In genomic region chr20:35529552-35529951, GRCh38 we compare ENCODE assay signal across 35 cellular contexts. TPM values are rescaled to one million over a fixed set of nuclear protein-coding genes. Genes with fewer than 3 reads are reported as not detected.
"Had no signal": no experiment of that assay in that cellular context is flagged by ENCODE, and none has a peak within 500 bp of the region (broad histone marks: within the 10 kb centered on the region; RNA-seq: fewer than 3 reads in every experiment).

Gene C20orf173, minus strand, starts transcription at chr20:35529652. Its CDS starts 279 bp downstream, at chr20:35529373.

- H3K36me3 ChIP-seq: heart left ventricle, left lung, lower lobe of right lung, pancreas, prostate gland, sigmoid colon, spleen, thoracic aorta, tibial artery, upper lobe of right lung had no signal

- ATAC-seq: heart left ventricle; left colon; left lung; lower lobe of right lung; natural killer cell; pancreas; stimulated activated effector memory CD8-positive, alpha-beta T cell treated with anti-CD3 and anti-CD28 coated beads, Interleukin-12 subunit alpha, Interleukin-12 subunit beta, amount 100 ng/mL, for 72 hours; stimulated activated naive CD8-positive, alpha-beta T cell treated with anti-CD3 and anti-CD28 coated beads, Interleukin-15, amount 100 ng/mL, for 72 hours; upper lobe of right lung had no signal

- H3K9me3 ChIP-seq: heart left ventricle, left lung, lower lobe of right lung, pancreas, prostate gland, sigmoid colon, spleen, thoracic aorta, tibial artery, upper lobe of right lung had no signal

- H3K9me3 Mint-ChIP-seq: immature natural killer cell; mesothelial cell of epicardium; naive B cell; natural killer cell; stimulated activated effector memory CD8-positive, alpha-beta T cell treated with anti-CD3 and anti-CD28 coated beads, Interleukin-12 subunit alpha, Interleukin-12 subunit beta, amount 100 ng/mL, for 72 hours; stimulated activated naive CD8-positive, alpha-beta T cell treated with anti-CD3 and anti-CD28 coated beads, Interleukin-15, amount 100 ng/mL, for 72 hours had no signal

- H3K4me1 Mint-ChIP-seq: immature natural killer cell; mesothelial cell of epicardium; natural killer cell; stimulated activated effector memory CD8-positive, alpha-beta T cell treated with anti-CD3 and anti-CD28 coated beads, Interleukin-12 subunit alpha, Interleukin-12 subunit beta, amount 100 ng/mL, for 72 hours; stimulated activated naive CD8-positive, alpha-beta T cell treated with anti-CD3 and anti-CD28 coated beads, Interleukin-15, amount 100 ng/mL, for 72 hours had no signal

- H3K4me1 ChIP-seq: heart left ventricle, left lung, lower lobe of right lung, pancreas, prostate gland, sigmoid colon, spleen, tibial artery, upper lobe of right lung had no signal

- H3K4me3 Mint-ChIP-seq: immature natural killer cell; mesothelial cell of epicardium; naive B cell; natural killer cell; stimulated activated effector memory CD8-positive, alpha-beta T cell treated with anti-CD3 and anti-CD28 coated beads, Interleukin-12 subunit alpha, Interleukin-12 subunit beta, amount 100 ng/mL, for 72 hours; stimulated activated naive CD8-positive, alpha-beta T cell treated with anti-CD3 and anti-CD28 coated beads, Interleukin-15, amount 100 ng/mL, for 72 hours had no signal

- DNase-seq: heart left ventricle; hypothalamus; immature natural killer cell; kidney; left colon; left lung; lower lobe of right lung; mammary epithelial cell; mesendoderm; naive B cell; natural killer cell; nucleus accumbens; pancreas; retina; right cardiac atrium; sigmoid colon; small intestine; spleen; stimulated activated CD4-positive, alpha-beta T cell treated with anti-CD3 and anti-CD28 coated beads, Interleukin-4, amount 100 ng/mL, for 24 hours; stimulated activated naive CD4-positive, alpha-beta T cell treated with Interleukin-2 at 50 U/mL for 16 hours; stimulated activated naive CD8-positive, alpha-beta T cell treated with anti-CD3 and anti-CD28 coated beads, Interleukin-15, amount 100 ng/mL, for 72 hours; substantia nigra; tibial artery; trophoblast cell; upper lobe of right lung had no signal

- H3K4me3 ChIP-seq: heart left ventricle, left lung, lower lobe of right lung, pancreas, prostate gland, sigmoid colon, spleen, thoracic aorta, tibial artery, upper lobe of right lung had no signal

- H3K27me3 ChIP-seq: heart left ventricle, left lung, pancreas, sigmoid colon, spleen, tibial artery, upper lobe of right lung had no signal

- H3K27ac Mint-ChIP-seq: mesothelial cell of epicardium; natural killer cell; stimulated activated effector memory CD8-positive, alpha-beta T cell treated with anti-CD3 and anti-CD28 coated beads, Interleukin-12 subunit alpha, Interleukin-12 subunit beta, amount 100 ng/mL, for 72 hours; stimulated activated naive CD8-positive, alpha-beta T cell treated with anti-CD3 and anti-CD28 coated beads, Interleukin-15, amount 100 ng/mL, for 72 hours had no signal

- H3K27me3 Mint-ChIP-seq: naive B cell; stimulated activated naive CD8-positive, alpha-beta T cell treated with anti-CD3 and anti-CD28 coated beads, Interleukin-15, amount 100 ng/mL, for 72 hours had no signal

- H3K27ac ChIP-seq: heart left ventricle, left lung, lower lobe of right lung, pancreas, prostate gland, sigmoid colon, spleen, thoracic aorta, tibial artery, upper lobe of right lung had no signal

- H3K36me3 Mint-ChIP-seq: immature natural killer cell; mesothelial cell of epicardium; naive B cell; natural killer cell; stimulated activated effector memory CD8-positive, alpha-beta T cell treated with anti-CD3 and anti-CD28 coated beads, Interleukin-12 subunit alpha, Interleukin-12 subunit beta, amount 100 ng/mL, for 72 hours had no signal

- FAIRE-seq: islet of Langerhans, kidney, pancreas, small intestine, urothelium cell line had no signal

RNA-seq across cellular contexts. Expression of gene C20orf173, which starts in this region (rescaled TPM):
- total RNA-seq: heart left ventricle, kidney, left colon, left lung, liver, lower lobe of right lung, mammary epithelial cell, mesothelial cell of epicardium, mononuclear cell, natural killer cell, osteoblast, pancreas, prostate gland, right cardiac atrium, sigmoid colon, spleen, thoracic aorta, upper lobe of right lung had no signal
- polyA plus RNA-seq: heart left ventricle, immature natural killer cell, liver, mammary epithelial cell, neural cell, pancreas, right cardiac atrium, sigmoid colon, small intestine, spleen had no signal
